Comparison of ENCODE assay signal across 13 cellular contexts in the genomic region with DNA sequence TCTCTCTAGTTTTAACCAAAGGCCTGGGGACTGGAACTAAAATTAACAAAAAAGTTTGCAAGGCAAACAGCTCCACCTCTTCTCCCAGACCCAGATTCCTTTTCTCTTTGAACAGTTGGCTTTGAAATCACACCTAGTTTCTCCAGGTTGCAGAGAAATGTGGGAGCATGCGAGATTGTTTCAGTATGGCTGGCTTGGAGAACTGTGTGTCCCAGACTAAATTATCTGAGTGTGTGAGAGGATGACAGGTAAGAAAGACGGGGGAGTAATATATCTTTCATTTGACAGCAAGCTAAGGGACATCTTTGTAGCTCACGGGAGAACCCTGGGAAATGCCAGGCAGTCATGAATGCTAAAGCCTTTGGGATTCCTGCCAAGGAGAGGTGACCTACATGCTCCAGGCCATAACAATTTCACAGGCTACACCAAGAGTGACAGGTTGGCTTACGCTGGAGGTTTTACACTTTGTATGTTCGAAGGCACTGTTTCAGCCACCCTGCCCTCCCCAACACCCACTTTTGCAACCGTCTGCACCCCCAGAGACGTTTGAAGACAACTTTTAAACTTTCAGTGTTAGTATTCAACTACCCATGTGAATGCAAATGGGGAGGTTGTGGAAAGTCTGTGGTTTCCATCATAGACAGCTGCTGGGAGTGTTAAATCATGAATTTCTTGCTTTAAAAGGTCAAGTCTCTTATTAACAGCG.
DNase-seq lines count a peak whose midpoint lies in the region; ATAC-seq lines count a peak whose summit lies in the region.
"Had no signal": no experiment of that assay in that cellular context is flagged by ENCODE, and none has a peak within 500 bp of the region (broad histone marks: within the 10 kb centered on the region; RNA-seq: fewer than 3 reads in every experiment).

No MANE protein-coding gene starts in this region.

- no peaks in the 10 kb centered on the region for H3K27me3 ChIP-seq in HAP-1 (ENCODE audit: low read depth)

- in situ Hi-C loops in HAP-1 (cut with MboI; ENCODE audit: low sequenced_read_pairs), result no loop called here

- H3K9me3 ChIP-seq in HAP-1, result no peaks in the 10 kb centered on the region

- peak; percentile 38 for DNase-seq in kidney tubule cell (ENCODE audit: low spot score)
- no peak for DNase-seq in HAP-1 (ENCODE audit: low spot score in 2 of 2)
- no peak for DNase-seq in NCI-H226
- DNase-seq in activated T-cell treated with anti-CD3 and anti-CD28 coated beads for 4 hours, result no peak
- no peak for DNase-seq in GM03348 (ENCODE audit: low spot score)
- DNase-seq: activated CD4-positive, alpha-beta T cell treated with anti-CD3 and anti-CD28 coated beads for 4 hours; CD4-positive, alpha-beta memory T cell; cerebellar nuclear complex; stimulated activated naive CD8-positive, alpha-beta T cell treated with anti-CD3 and anti-CD28 coated beads, Interleukin-15, Interleukin-2, amounts not matched to agents 100 U/mL and 50 U/mL, for 24 hours had no signal

- peak; percentile 70 for ATAC-seq in GM18868 (IDR thresholded peaks at IDR 0.05; ENCODE audit: unreplicated experiment)
- peak; percentile 85 for ATAC-seq in GM21717 (IDR thresholded peaks at IDR 0.05; ENCODE audit: unreplicated experiment)
- peak; percentile 72 for ATAC-seq in HG03280 (IDR thresholded peaks at IDR 0.05; ENCODE audit: unreplicated experiment)
- ATAC-seq: stimulated activated naive CD8-positive, alpha-beta T cell treated with anti-CD3 and anti-CD28 coated beads, Interleukin-15, Interleukin-2, amounts not matched to agents 100 U/mL and 50 U/mL, for 24 hours had no signal

- H3K4me3 ChIP-seq in HAP-1, result no peak overlapping the region
- H3K4me3 ChIP-seq: SK-N-MC had no signal

- no peaks in the 10 kb centered on the region for H3K4me1 ChIP-seq in HAP-1

- H3K36me3 ChIP-seq in HAP-1 (replicated peaks), result no peaks in the 10 kb centered on the region
